32 cellular contexts compared by ENCODE assay signal in the genomic region with DNA sequence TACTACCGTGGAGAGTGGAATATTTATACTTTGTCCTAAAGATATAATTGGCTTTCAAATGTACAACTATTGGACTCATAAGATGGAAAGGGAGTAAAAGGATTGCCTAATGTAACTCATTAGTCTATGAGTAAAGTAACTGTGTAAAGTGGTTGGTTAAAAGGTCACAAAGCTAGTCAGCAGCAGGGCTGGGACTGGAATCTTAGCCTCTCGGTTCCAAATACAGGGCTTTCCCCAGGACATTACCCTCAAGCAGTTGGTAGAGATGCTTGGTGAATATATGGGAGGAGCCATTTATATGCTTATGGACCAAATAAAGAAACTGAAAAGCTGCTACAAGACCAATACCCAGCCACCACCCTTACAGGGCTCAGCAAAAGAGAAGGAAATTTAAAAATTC.
"Had no signal": no experiment of that assay in that cellular context is flagged by ENCODE, and none has a peak within 500 bp of the region (broad histone marks: within the 10 kb centered on the region; RNA-seq: fewer than 3 reads in every experiment).

No MANE protein-coding gene starts in this region.

- ATAC-seq: activated CD8-positive, alpha-beta T cell treated with anti-CD3 and anti-CD28 coated beads for 36 hours; activated T-cell treated with anti-CD3 and anti-CD28 coated beads, Interleukin-2, amount 50 U/mL, for 72 hours; activated T-helper 17 cell treated with anti-CD3 and anti-CD28 coated beads, Interleukin-2, amount 50 U/mL, for 72 hours had no signal

- H3K27ac ChIP-seq: brain microvascular endothelial cell, Peyer's patch, SJSA1 had no signal

- H3K4me1 ChIP-seq: Peyer's patch had no signal

- H3K9me3 Mint-ChIP-seq: activated CD8-positive, alpha-beta T cell treated with anti-CD3 and anti-CD28 coated beads for 36 hours; activated T-helper 17 cell treated with anti-CD3 and anti-CD28 coated beads, Interleukin-2, amount 50 U/mL, for 72 hours; T-helper 1 cell treated with Interleukin-12 subunit alpha and Interleukin-12 subunit beta and Interleukin-4 antibody, amounts not matched to agents 30 μg/mL and 1 μg/mL, for 36 hours; T-helper 2 cell treated with Interferon-gamma antibody and Interleukin-4, amounts not matched to agents 5 μg/mL and 100 μg/mL, for 36 hours had no signal

- H3K27ac Mint-ChIP-seq: activated B cell treated with CpG ODN at 0.5 μM for 24 hours; activated CD8-positive, alpha-beta T cell treated with anti-CD3 and anti-CD28 coated beads for 36 hours; activated naive CD8-positive, alpha-beta T cell treated with anti-CD3 and anti-CD28 coated beads for 36 hours; activated T-cell treated with anti-CD3 and anti-CD28 coated beads, Interleukin-2, amount 50 U/mL, for 72 hours; activated T-helper 17 cell treated with anti-CD3 and anti-CD28 coated beads, Interleukin-2, amount 50 U/mL, for 72 hours; T-helper 1 cell treated with Interleukin-12 subunit alpha and Interleukin-12 subunit beta and Interleukin-4 antibody, amounts not matched to agents 30 μg/mL and 1 μg/mL, for 36 hours; T-helper 2 cell treated with Interferon-gamma antibody and Interleukin-4, amounts not matched to agents 5 μg/mL and 100 μg/mL, for 36 hours had no signal

- H3K4me3 Mint-ChIP-seq: activated B cell treated with CpG ODN at 0.5 μM for 24 hours; activated CD8-positive, alpha-beta T cell treated with anti-CD3 and anti-CD28 coated beads for 36 hours; activated naive CD8-positive, alpha-beta T cell treated with anti-CD3 and anti-CD28 coated beads for 36 hours; activated T-cell treated with anti-CD3 and anti-CD28 coated beads, Interleukin-2, amount 50 U/mL, for 72 hours; activated T-helper 17 cell treated with anti-CD3 and anti-CD28 coated beads, Interleukin-2, amount 50 U/mL, for 72 hours; T-helper 1 cell treated with Interleukin-12 subunit alpha and Interleukin-12 subunit beta and Interleukin-4 antibody, amounts not matched to agents 30 μg/mL and 1 μg/mL, for 36 hours; T-helper 2 cell treated with Interferon-gamma antibody and Interleukin-4, amounts not matched to agents 5 μg/mL and 100 μg/mL, for 36 hours had no signal

- DNase-seq: activated B cell treated with CpG ODN at 0.5 μM for 24 hours; activated CD4-positive, alpha-beta T cell treated with anti-CD3 and anti-CD28 coated beads for 4 hours; activated CD4-positive, CD25-positive, alpha-beta regulatory T cell treated with anti-CD3 and anti-CD28 coated beads, Interleukin-2, amount 50 U/mL, for 72 hours; activated CD8-positive, alpha-beta T cell treated with anti-CD3 and anti-CD28 coated beads for 36 hours; activated effector memory CD4-positive, alpha-beta T cell treated with anti-CD3 and anti-CD28 coated beads, Interleukin-2, amount 50 U/mL, for 16 hours; activated naive CD4-positive, alpha-beta T cell; activated naive CD4-positive, alpha-beta T cell treated with anti-CD3 and anti-CD28 coated beads, Interleukin-2, amount 50 U/mL, for 16 hours; activated naive CD8-positive, alpha-beta T cell treated with anti-CD3 and anti-CD28 coated beads for 36 hours; activated T-cell treated with anti-CD3 and anti-CD28 coated beads, Interleukin-2, amount 50 U/mL, for 1 hour; activated T-cell treated with anti-CD3 and anti-CD28 coated beads, Interleukin-2, amount 50 U/mL, for 72 hours; amniotic stem cell; aorta; brain microvascular endothelial cell; central memory CD4-positive, alpha-beta T cell; Kasumi-1; KG1; MM.1S; NCI-H1105; NCI-H1436; NCI-H1694 treated with DMSO at 0.1 percent for 48 hours; NCI-H2029; NCI-H345; NCI-H524 treated with DMSO at 0.1 percent for 48 hours; PC-3; Peyer's patch; RPMI8226; SHP77 treated with DMSO at 0.1 percent for 48 hours; SK-N-SH had no signal

- H3K9me3 ChIP-seq: Peyer's patch, SJSA1, SK-N-SH had no signal

- H3K4me1 Mint-ChIP-seq: activated T-helper 17 cell treated with anti-CD3 and anti-CD28 coated beads, Interleukin-2, amount 50 U/mL, for 72 hours had no signal

- H3K36me3 Mint-ChIP-seq: activated naive CD8-positive, alpha-beta T cell treated with anti-CD3 and anti-CD28 coated beads for 36 hours had no signal

- H3K36me3 ChIP-seq: brain microvascular endothelial cell, Peyer's patch, SJSA1 had no signal

- H3K4me3 ChIP-seq: Peyer's patch, SJSA1 had no signal
